6 cellular contexts compared by ENCODE assay signal in the genomic region with DNA sequence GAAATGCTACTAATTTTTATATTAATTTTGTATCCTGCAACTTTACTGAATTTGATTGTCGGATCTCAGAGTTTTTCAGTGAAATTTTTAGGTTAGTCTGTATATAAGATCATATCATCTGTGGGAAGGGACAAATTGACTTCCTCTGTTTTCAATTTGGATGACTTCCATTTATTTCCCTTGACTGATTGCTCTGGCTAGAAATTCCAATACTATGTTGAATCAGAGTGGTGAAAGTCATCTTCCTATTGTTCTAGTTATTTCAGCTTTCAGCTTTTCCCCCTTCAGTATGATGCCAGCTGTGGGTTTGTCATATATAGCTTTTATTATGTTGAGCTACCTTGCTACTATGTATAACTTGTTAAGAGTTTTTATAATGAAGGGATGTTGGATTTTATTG.
"Had no signal": no experiment of that assay in that cellular context is flagged by ENCODE, and none has a peak within 500 bp of the region (broad histone marks: within the 10 kb centered on the region; RNA-seq: fewer than 3 reads in every experiment).

No MANE protein-coding gene starts in this region.

- DNase-seq: H9, HFFc6, KBM-7 had no signal

- H2AFZ ChIP-seq: GM23338 had no signal

- ATAC-seq: GM23338, HCT116, HepG2 had no signal

- H3K4me2 ChIP-seq: GM23338 had no signal

- H3K4me3 ChIP-seq: GM23338 had no signal
